In the genomic region with DNA sequence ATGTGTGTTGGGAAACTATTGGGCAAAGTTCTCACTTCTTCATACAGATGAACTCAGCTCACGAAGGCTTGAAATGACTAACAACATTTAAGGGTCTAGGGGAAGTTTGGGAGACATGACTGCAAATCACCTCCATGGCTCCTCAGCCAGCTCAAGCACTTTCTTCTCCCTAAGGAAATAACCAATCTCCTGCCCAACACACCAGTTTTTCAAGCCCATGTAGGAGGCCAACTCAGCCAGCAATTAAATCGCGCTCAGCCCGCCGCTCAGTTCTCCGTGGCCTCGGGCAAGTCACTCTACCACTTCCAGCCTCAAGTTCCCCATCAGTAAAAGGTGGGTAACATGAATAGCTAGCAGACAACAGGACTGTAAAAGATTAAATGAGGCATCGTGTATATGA, we compare ENCODE assay signal across 8 cellular contexts. TPM values are rescaled to one million over a fixed set of nuclear protein-coding genes. Genes with fewer than 3 reads are reported as not detected.
DNase-seq lines count a peak whose midpoint lies in the region; ATAC-seq and TF ChIP-seq lines count a peak whose summit lies in the region.

No MANE protein-coding gene starts in this region.

- TF ChIP-seq POLR2A in right lobe of liver (IDR thresholded peaks at IDR 0.05), result no peak

- H3K4me3 ChIP-seq in right lobe of liver (peak overlapping the region; percentile 88 to 94 (median 93)), thymus (ENCODE audit: low read length) (peak overlapping the region; percentile 98)

- ATAC-seq in right lobe of liver, result no peak
- ATAC-seq in HG03354 (IDR thresholded peaks at IDR 0.05; ENCODE audit: poor library complexity, severe bottlenecking, unreplicated experiment), result no peak
- no peak for ATAC-seq in GM18520 (IDR thresholded peaks at IDR 0.05; ENCODE audit: unreplicated experiment)

- H3K9me3 ChIP-seq in right lobe of liver (no peaks in the 10 kb centered on the region), thymus (ENCODE audit: control insufficient read depth) (no peaks in the 10 kb centered on the region)

- H3K27ac ChIP-seq in right lobe of liver (peak overlapping the region; percentile 92 to 96 (median 94)), thymus (ENCODE audit: low read depth) (peak overlapping the region; percentile 98)

- no peak for TF ChIP-seq CTCF in right lobe of liver (IDR thresholded peaks at IDR 0.05)

- DNase-seq in EH (ENCODE audit: low read depth) (peak; percentile 55), Kasumi-1 (lab: John Stamatoyannopoulos, UW) (peak; percentile 40 to 74), astrocyte of the hippocampus (ENCODE audit: low read depth, low spot score) (peak; percentile 57), right lobe of liver (no peak), pons (ENCODE audit: low spot score) (no peak)

- H3K36me3 ChIP-seq in right lobe of liver (no peaks in the 10 kb centered on the region), thymus (ENCODE audit: control insufficient read depth, insufficient read depth) (peaks cover 29% of the 10 kb centered on the region)

- H3K27me3 ChIP-seq in right lobe of liver (no peaks in the 10 kb centered on the region), thymus (ENCODE audit: control insufficient read depth, insufficient read depth) (no peaks in the 10 kb centered on the region)

- intact Hi-C loops in right lobe of liver (cut with DNase I), result no loop called here

- 0% methylated on average over 8 of the region's 8 CpGs for WGBS in right lobe of liver (ENCODE audit: insufficient coverage, low coverage, low lambda C conversion rate, missing lambda C conversion rate)
- whole genome bisulfite sequencing in thymus, result 2% methylated on average over 8 of the region's 8 CpGs

- H3K4me1 ChIP-seq in right lobe of liver (peaks cover 0 to 32% (median 20%) of the 10 kb centered on the region in 4 donors), thymus (ENCODE audit: control insufficient read depth, insufficient read depth, low read length) (peaks cover 20% of the 10 kb centered on the region)

RNA-seq across cellular contexts. Expression of a gene that starts 0.8 kb away (rescaled TPM):
- total RNA-seq in right lobe of liver, result 10 to 100 TPM; 17.1 to 22.6 (median 21.1) TPM
- 29.8 TPM for polyA plus RNA-seq in thymus

RNA-seq across cellular contexts. Expression of a gene that starts 26.5 kb away (rescaled TPM):
- under 1 TPM in 3 of 6 experiments, not detected in 3; 0.37 to 0.78 (median 0.68) TPM for total RNA-seq in right lobe of liver
- 0.07 TPM for polyA plus RNA-seq in thymus

RNA-seq across cellular contexts. Expression of a gene that starts 35.3 kb away (rescaled TPM):
- total RNA-seq in right lobe of liver, result 100 to 1,000 TPM; 146 to 211 (median 170) TPM
- polyA plus RNA-seq in thymus, result 70.7 TPM

Comparison
In these comparisons a context has a peak if more than half of its experiments do, and no peak if none do; other contexts are left out.
1. DNase-seq: peak in EH (single experiment), Kasumi-1 (2 of 2) and astrocyte of the hippocampus (single experiment); none in right lobe of liver (0 of 3) and pons (single experiment).